In genomic region chr7:76805262-76805661, GRCh38 we compare ENCODE assay signal across 7 cellular contexts.
DNase-seq lines count a peak whose midpoint lies in the region; FAIRE-seq and TF ChIP-seq lines count a peak whose summit lies in the region.
"Not testable (repeated sequence)": the region's sequence is repeated elsewhere in the genome, so short reads cannot be mapped to it uniquely, and the experiment has no call there.

No MANE protein-coding gene starts in this region.

- FAIRE-seq in endothelial cell of umbilical vein (lab: Jason Lieb, UNC) = peak; percentile 21

- not testable (repeated sequence) for H3K9ac ChIP-seq in endothelial cell of umbilical vein (replicated peaks; ENCODE audit: extremely low read depth, insufficient read depth, low read length)

- dilution Hi-C loops in endothelial cell of umbilical vein (cut with MboI; ENCODE audit: extremely low pct_ligation_motif_present, low sequenced_read_pairs) = not testable (repeated sequence)

- DNase-seq in DMS53 treated with DMSO at 0.1 percent for 48 hours (lab: John Stamatoyannopoulos, UW; ENCODE audit: unreplicated experiment) (peak; percentile 2), NCI-H69 (lab: John Stamatoyannopoulos, UW) (peak; percentile 48), endothelial cell of umbilical vein (ENCODE audit: low read depth, low spot score) (peak; percentile 66), left ventricle myocardium inferior (peak; percentile 18), stomach (peak; percentile 36)
- not testable (repeated sequence) for DNase-seq in mesothelial cell of epicardium (ENCODE audit: low spot score in 2 of 2, unreplicated experiment in 2 of 2); vagina (ENCODE audit: extremely low spot score in 2 of 2)

- H3K9me3 ChIP-seq in endothelial cell of umbilical vein (replicated peaks; ENCODE audit: control insufficient read depth, insufficient read depth, low read length); left ventricle myocardium inferior (replicated peaks); stomach; vagina: not testable (repeated sequence)

- TF ChIP-seq POLR2A in endothelial cell of umbilical vein (IDR thresholded peaks at IDR 0.05; ENCODE audit: low read depth, low read length); stomach (IDR thresholded peaks at IDR 0.05); vagina (IDR thresholded peaks at IDR 0.05): not testable (repeated sequence)

- not testable (repeated sequence) for H3K27ac ChIP-seq in endothelial cell of umbilical vein (ENCODE audit: insufficient read depth, low read depth, low read length); stomach
- H3K27ac ChIP-seq in left ventricle myocardium inferior (replicated peaks) = peak overlapping the region; percentile 34
- H3K27ac ChIP-seq in vagina = peak overlapping the region; percentile 36

- H3K4me1 ChIP-seq in endothelial cell of umbilical vein (ENCODE audit: control insufficient read depth, extremely low read depth, insufficient read depth, low read length); left ventricle myocardium inferior; stomach: not testable (repeated sequence)
- H3K4me1 ChIP-seq in vagina = peaks cover 19% of the 10 kb centered on the region

- not testable (repeated sequence) for H3K9me3 Mint-ChIP-seq in mesothelial cell of epicardium

- H3K79me2 ChIP-seq in endothelial cell of umbilical vein (ENCODE audit: control insufficient read depth, insufficient read depth, low read length) = not testable (repeated sequence)

- not testable (repeated sequence) for TF ChIP-seq CTCF in endothelial cell of umbilical vein (IDR thresholded peaks at IDR 0.05; ENCODE audit: extremely low read depth in 1 of 2, insufficient read depth in 1 of 2, low read depth in 1 of 2, low read length in 2 of 2); left ventricle myocardium inferior (IDR thresholded peaks at IDR 0.05; ENCODE audit: borderline replicate concordance); mesothelial cell of epicardium (IDR thresholded peaks at IDR 0.05; ENCODE audit: unreplicated experiment); stomach (IDR thresholded peaks at IDR 0.05); vagina (IDR thresholded peaks at IDR 0.05)

- not testable (repeated sequence) for H3K27me3 ChIP-seq in endothelial cell of umbilical vein (ENCODE audit: control insufficient read depth in 2 of 2, insufficient read depth in 2 of 2, low read length in 2 of 2); left ventricle myocardium inferior (ENCODE audit: low read depth); stomach; vagina

- not testable (repeated sequence) for H2AFZ ChIP-seq in endothelial cell of umbilical vein (ENCODE audit: low read depth, low read length)

- CTCF ChIA-PET in endothelial cell of umbilical vein (lab: Charles Lee) = not testable (repeated sequence)

- intact Hi-C loops in endothelial cell of umbilical vein (cut with micrococcal nuclease); left ventricle myocardium inferior (cut with micrococcal nuclease); stomach (cut with DNase I; ENCODE audit: low total_unique reads); vagina (cut with DNase I): not testable (repeated sequence)

- not testable (repeated sequence) for TF ChIP-seq EP300 in stomach (IDR thresholded peaks at IDR 0.05)

- not testable (repeated sequence) for H3K4me3 ChIP-seq in endothelial cell of umbilical vein (replicated peaks in 1 of 3; ENCODE audit: insufficient read depth in 1 of 3, low read depth in 1 of 3, low read length in 3 of 3); left ventricle myocardium inferior; stomach; vagina

- H3K4me1 Mint-ChIP-seq in mesothelial cell of epicardium = not testable (repeated sequence)

- not testable (repeated sequence) for BruUV-seq in endothelial cell of umbilical vein (replicated peaks; lab: Mats Ljungman, UMichigan)

- POLR2A ChIA-PET in endothelial cell of umbilical vein (lab: Charles Lee) = not testable (repeated sequence)

- WGBS in stomach, 5 donors = 8 to 39% (median 32%) methylated on average over 1 of the region's 1 CpG

- H3K9me1 ChIP-seq in endothelial cell of umbilical vein (replicated peaks; ENCODE audit: control insufficient read depth, extremely low read depth, insufficient read depth, low read length) = not testable (repeated sequence)

- H3K27ac Mint-ChIP-seq in mesothelial cell of epicardium = peak overlapping the region; percentile 76

- not testable (repeated sequence) for H3K27me3 Mint-ChIP-seq in mesothelial cell of epicardium (ENCODE audit: low read depth)

- H4K20me1 ChIP-seq in endothelial cell of umbilical vein (replicated peaks; ENCODE audit: control insufficient read depth, extremely low read depth, insufficient read depth, low read length) = not testable (repeated sequence)

- H3K36me3 Mint-ChIP-seq in mesothelial cell of epicardium = not testable (repeated sequence)

- H3K36me3 ChIP-seq in endothelial cell of umbilical vein (ENCODE audit: control insufficient read depth in 2 of 2, extremely low read depth in 1 of 2, insufficient read depth in 2 of 2, low read length in 2 of 2); left ventricle myocardium inferior; stomach; vagina: not testable (repeated sequence)

- H3K4me2 ChIP-seq in endothelial cell of umbilical vein (ENCODE audit: insufficient read depth, low read length) = not testable (repeated sequence)

- not testable (repeated sequence) for H3K4me3 Mint-ChIP-seq in mesothelial cell of epicardium
